19 cellular contexts compared by ENCODE assay signal in genomic region chr6:21309791-21310190, GRCh38.
A peak's percentile ranks its signal among the peaks of the same experiment; 100 is the strongest.
DNase-seq lines count a peak whose midpoint lies in the region; ATAC-seq and TF ChIP-seq lines count a peak whose summit lies in the region.
"Had no signal": no experiment of that assay in that cellular context is flagged by ENCODE, and none has a peak within 500 bp of the region (broad histone marks: within the 10 kb centered on the region; RNA-seq: fewer than 3 reads in every experiment).

No MANE protein-coding gene starts in this region.

- TF ChIP-seq CTCF in brain microvascular endothelial cell (IDR thresholded peaks at IDR 0.05; ENCODE audit: low read depth, low read length, missing control alignments): no peak

- no peaks in the 10 kb centered on the region for H3K79me2 ChIP-seq in GM23248 (ENCODE audit: insufficient read depth)

- H3K27ac ChIP-seq in GM23248: no peak overlapping the region
- H3K27ac ChIP-seq in brain microvascular endothelial cell: no peak overlapping the region
- H3K27ac ChIP-seq: adrenal gland, gastrocnemius medialis, sigmoid colon, stomach, vagina had no signal

- 21 to 35% methylated on average over 11 of the region's 11 CpGs for WGBS in GM23248 (ENCODE audit: low coverage in 1 of 2, low lambda C conversion rate in 2 of 2, missing lambda C conversion rate in 2 of 2), 2 experiments

- peak; percentile 65 for ATAC-seq in left lobe of liver
- ATAC-seq in HG03025 (IDR thresholded peaks at IDR 0.05; ENCODE audit: low FRiP score, unreplicated experiment): no peak
- ATAC-seq: gastrocnemius medialis, GM12878 had no signal

- H3K4me3 ChIP-seq in GM23248 (no peak overlapping the region), brain microvascular endothelial cell (ENCODE audit: low read depth, low read length) (peak overlapping the region; percentile 44)
- H3K4me3 ChIP-seq: adrenal gland, gastrocnemius medialis, GM12878, sigmoid colon, stomach, vagina had no signal

- H3K27me3 ChIP-seq in GM23248 (replicated peaks; ENCODE audit: insufficient read depth) (no peaks in the 10 kb centered on the region), brain microvascular endothelial cell (replicated peaks) (no peaks in the 10 kb centered on the region)
- H3K27me3 ChIP-seq: adrenal gland, BE2C, gastrocnemius medialis, sigmoid colon, stomach, vagina had no signal

- no peaks in the 10 kb centered on the region for H3K4me1 ChIP-seq in GM23248 (ENCODE audit: insufficient read depth)
- H3K4me1 ChIP-seq: BE2C, gastrocnemius medialis, sigmoid colon, stomach, vagina had no signal

- no peak overlapping the region for H3K9ac ChIP-seq in GM23248

- H3K36me3 ChIP-seq in GM23248 (ENCODE audit: low read depth): no peaks in the 10 kb centered on the region
- no peaks in the 10 kb centered on the region for H3K36me3 ChIP-seq in brain microvascular endothelial cell (replicated peaks)
- H3K36me3 ChIP-seq: adrenal gland, BE2C, gastrocnemius medialis, sigmoid colon, stomach, vagina had no signal

- in situ Hi-C loops in GM23248 (cut with MboI) (no loop called here), brain microvascular endothelial cell (cut with HindIII; ENCODE audit: low pct_ligation_motif_present, low sequenced_read_pairs) (no loop called here)

- DNase-seq in GM23248 (no peak), brain microvascular endothelial cell (no peak), left lobe of liver (ENCODE audit: low spot score) (no peak), retina (peak; percentile 90), NCI-H146 (lab: John Stamatoyannopoulos, UW) (no peak), NCI-H1105 (lab: John Stamatoyannopoulos, UW) (no peak)
- DNase-seq in activated CD4-positive, alpha-beta T cell treated with anti-CD3 and anti-CD28 coated beads, Interleukin-2, amount 50 U/mL, for 1 hour: no peak
- DNase-seq: activated CD4-positive, CD25-positive, alpha-beta regulatory T cell treated with anti-CD3 and anti-CD28 coated beads, Interleukin-2, amount 50 U/mL, for 72 hours; BE2C; gastrocnemius medialis; Kasumi-1; NCI-H2171; sigmoid colon; stomach; T1000 had no signal

- no peaks in the 10 kb centered on the region for H3F3A ChIP-seq in GM23248 (ENCODE audit: insufficient read depth)

- H4K20me1 ChIP-seq in GM23248 (ENCODE audit: insufficient read depth): no peaks in the 10 kb centered on the region

- no peaks in the 10 kb centered on the region for H3K9me2 ChIP-seq in GM23248 (ENCODE audit: insufficient read depth)

- no peak overlapping the region for H2AFZ ChIP-seq in GM23248

- H3K4me2 ChIP-seq in GM23248 (ENCODE audit: unreplicated experiment): peak overlapping the region; percentile 2

- no peaks in the 10 kb centered on the region for H3K9me3 ChIP-seq in GM23248 (ENCODE audit: low read depth)
- H3K9me3 ChIP-seq: adrenal gland, BE2C, gastrocnemius medialis, sigmoid colon, stomach, vagina had no signal
